Comparison of ENCODE assay signal across 3 cellular contexts in the genomic region with DNA sequence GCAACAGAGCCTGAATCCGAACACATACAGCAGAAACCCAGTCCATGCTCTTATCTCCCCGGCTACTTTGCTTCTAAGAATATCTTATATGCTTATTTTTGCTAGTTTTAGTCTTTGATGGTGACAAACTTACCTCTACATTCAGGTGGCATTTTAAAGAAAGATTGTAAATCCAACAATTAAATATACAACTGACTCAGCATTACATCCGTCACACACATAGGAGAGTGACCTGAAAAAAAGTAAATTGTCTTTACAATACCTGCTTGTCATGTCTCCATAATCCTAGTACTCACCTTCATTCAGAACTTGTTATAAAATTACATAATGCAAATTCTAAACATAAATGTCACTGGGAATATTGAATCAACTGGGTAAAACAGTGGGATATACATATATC.
A peak's percentile ranks its signal among the peaks of the same experiment; 100 is the strongest.
TF ChIP-seq lines count a peak whose summit lies in the region.

No MANE protein-coding gene starts in this region.

TF ChIP-seq in HepG2, 621 proteins besides CTCF, POLR2A, EP300 and RAD21:
- TF ChIP-seq, protein P1, sequence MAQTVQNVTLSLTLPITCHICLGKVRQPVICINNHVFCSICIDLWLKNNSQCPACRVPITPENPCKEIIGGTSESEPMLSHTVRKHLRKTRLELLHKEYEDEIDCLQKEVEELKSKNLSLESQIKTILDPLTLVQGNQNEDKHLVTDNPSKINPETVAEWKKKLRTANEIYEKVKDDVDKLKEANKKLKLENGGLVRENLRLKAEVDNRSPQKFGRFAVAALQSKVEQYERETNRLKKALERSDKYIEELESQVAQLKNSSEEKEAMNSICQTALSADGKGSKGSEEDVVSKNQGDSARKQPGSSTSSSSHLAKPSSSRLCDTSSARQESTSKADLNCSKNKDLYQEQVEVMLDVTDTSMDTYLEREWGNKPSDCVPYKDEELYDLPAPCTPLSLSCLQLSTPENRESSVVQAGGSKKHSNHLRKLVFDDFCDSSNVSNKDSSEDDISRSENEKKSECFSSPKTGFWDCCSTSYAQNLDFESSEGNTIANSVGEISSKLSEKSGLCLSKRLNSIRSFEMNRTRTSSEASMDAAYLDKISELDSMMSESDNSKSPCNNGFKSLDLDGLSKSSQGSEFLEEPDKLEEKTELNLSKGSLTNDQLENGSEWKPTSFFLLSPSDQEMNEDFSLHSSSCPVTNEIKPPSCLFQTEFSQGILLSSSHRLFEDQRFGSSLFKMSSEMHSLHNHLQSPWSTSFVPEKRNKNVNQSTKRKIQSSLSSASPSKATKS (CRISPR knock-in tag; IDR thresholded peaks at IDR 0.05), result no peak
- TF ChIP-seq MAFF (IDR thresholded peaks at IDR 0.05; ENCODE audit: low read depth, low read length) (0 out of 2 replicates have a peak, but pooled peaks have one; percentile 12), MAFK (conservative IDR thresholded peaks at IDR 0.05 in 1 of 2, IDR thresholded peaks at IDR 0.05 in 1 of 2; ENCODE audit: low read length in 2 of 2) (peak; percentile 9 to 61; a peak in 2 of 4 replicates)

TF ChIP-seq in IMR-90, 13 proteins besides CTCF, POLR2A, EP300 and RAD21:
- no peak for TF ChIP-seq BHLHE40 (IDR thresholded peaks at IDR 0.05; ENCODE audit: low read depth, low read length)
- TF ChIP-seq MAFK (IDR thresholded peaks at IDR 0.05; ENCODE audit: low read depth, low read length), result peak; percentile 44
- TF ChIP-seq, protein P2, sequence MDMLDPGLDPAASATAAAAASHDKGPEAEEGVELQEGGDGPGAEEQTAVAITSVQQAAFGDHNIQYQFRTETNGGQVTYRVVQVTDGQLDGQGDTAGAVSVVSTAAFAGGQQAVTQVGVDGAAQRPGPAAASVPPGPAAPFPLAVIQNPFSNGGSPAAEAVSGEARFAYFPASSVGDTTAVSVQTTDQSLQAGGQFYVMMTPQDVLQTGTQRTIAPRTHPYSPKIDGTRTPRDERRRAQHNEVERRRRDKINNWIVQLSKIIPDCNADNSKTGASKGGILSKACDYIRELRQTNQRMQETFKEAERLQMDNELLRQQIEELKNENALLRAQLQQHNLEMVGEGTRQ (IDR thresholded peaks at IDR 0.05; ENCODE audit: low read depth, low read length), result no peak

TF ChIP-seq in K562, 482 proteins besides CTCF, POLR2A, EP300 and RAD21:
- TF ChIP-seq MEIS2 (IDR thresholded peaks at IDR 0.05; ENCODE audit: partially characterized antibody), result no peak
- TF ChIP-seq ATF7 (IDR thresholded peaks at IDR 0.05), result no peak
- no peak for TF ChIP-seq GTF2E2 (tag; IDR thresholded peaks at IDR 0.05)
- TF ChIP-seq RNF2 (IDR thresholded peaks at IDR 0.05), result no peak
- no peak for TF ChIP-seq ATF1 (CRISPR knock-in tag; IDR thresholded peaks at IDR 0.05)
- TF ChIP-seq ATF1 (tag; IDR thresholded peaks at IDR 0.05), result no peak
- peak; percentile 55; the same call in 1 of the 2 replicates for TF ChIP-seq ZNF316 (IDR thresholded peaks at IDR 0.05)
